17 cellular contexts compared by ENCODE assay signal in the genomic region with DNA sequence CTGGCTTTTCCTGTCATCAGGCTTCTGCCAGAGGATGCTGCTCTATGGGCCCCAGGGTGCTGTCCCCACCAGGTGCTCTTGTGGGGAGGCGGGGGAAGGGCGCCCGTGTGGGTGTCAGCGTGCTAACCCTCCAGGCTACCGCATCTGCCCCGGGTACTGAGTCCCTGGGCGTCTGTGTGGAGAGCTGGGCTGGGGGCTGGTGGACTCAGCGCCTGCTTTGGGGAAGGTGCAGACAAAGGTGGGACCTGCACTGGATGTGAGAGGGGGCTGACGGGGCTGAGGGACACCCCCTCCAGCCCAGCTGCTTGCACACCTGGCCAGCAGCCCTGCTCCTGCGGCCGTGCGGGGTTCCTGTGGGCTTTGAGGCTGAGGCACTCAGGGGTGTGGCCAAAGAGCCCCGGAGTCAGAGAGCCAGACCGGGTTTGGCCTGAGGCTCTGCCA.
DNase-seq lines count a peak whose midpoint lies in the region; ATAC-seq and TF ChIP-seq lines count a peak whose summit lies in the region.
"Had no signal": no experiment of that assay in that cellular context is flagged by ENCODE, and none has a peak within 500 bp of the region (broad histone marks: within the 10 kb centered on the region; RNA-seq: fewer than 3 reads in every experiment).

No MANE protein-coding gene starts in this region.

- no peak overlapping the region for H3K4me2 ChIP-seq in SK-N-SH

- no peaks in the 10 kb centered on the region for H3K9me3 Mint-ChIP-seq in stimulated activated naive CD8-positive, alpha-beta T cell treated with anti-CD3 and anti-CD28 coated beads, Interleukin-15, amount 100 ng/mL, for 72 hours
- no peaks in the 10 kb centered on the region for H3K9me3 Mint-ChIP-seq in endodermal cell
- H3K9me3 Mint-ChIP-seq: CD8-positive, alpha-beta memory T cell; stimulated activated naive CD8-positive, alpha-beta T cell treated with anti-CD3 and anti-CD28 coated beads, Interleukin-15, Interleukin-2, amounts not matched to agents 100 ng/mL and 50 ng/mL, for 24 hours had no signal

- no peaks in the 10 kb centered on the region for H3K36me3 ChIP-seq in endodermal cell (ENCODE audit: control insufficient read depth, insufficient read depth, low read length)
- H3K36me3 ChIP-seq in SK-N-SH (replicated peaks in 1 of 2; ENCODE audit: control insufficient read depth in 1 of 2, insufficient read depth in 2 of 2, low read length in 1 of 2): no peaks in the 10 kb centered on the region
- H3K36me3 ChIP-seq in vagina: no peaks in the 10 kb centered on the region

- intact Hi-C loops in vagina (cut with DNase I): no loop called here

- H3K4me1 Mint-ChIP-seq in stimulated activated naive CD8-positive, alpha-beta T cell treated with anti-CD3 and anti-CD28 coated beads, Interleukin-15, amount 100 ng/mL, for 72 hours: peaks cover 6% of the 10 kb centered on the region
- H3K4me1 Mint-ChIP-seq in endodermal cell: peaks cover 3% of the 10 kb centered on the region
- H3K4me1 Mint-ChIP-seq: CD8-positive, alpha-beta memory T cell had no signal

- TF ChIP-seq CTCF in endodermal cell (conservative IDR thresholded peaks at IDR 0.05) (no peak), SK-N-SH (IDR thresholded peaks at IDR 0.05) (no peak), vagina (IDR thresholded peaks at IDR 0.05) (no peak)

- no peaks in the 10 kb centered on the region for H3F3A ChIP-seq in SK-N-SH (replicated peaks; ENCODE audit: insufficient read depth)

- H3K9ac ChIP-seq in endodermal cell (ENCODE audit: extremely low read depth, low read length, poor library complexity, severe bottlenecking) (no peak overlapping the region), SK-N-SH (no peak overlapping the region)
- H3K9ac ChIP-seq: GM23248 had no signal

- H3K9me3 ChIP-seq in endodermal cell (ENCODE audit: control insufficient read depth, low read length) (no peaks in the 10 kb centered on the region), SK-N-SH (no peaks in the 10 kb centered on the region), vagina (no peaks in the 10 kb centered on the region)

- H3K79me2 ChIP-seq in SK-N-SH (ENCODE audit: insufficient read depth): no peaks in the 10 kb centered on the region

- no peak overlapping the region for H3K27ac Mint-ChIP-seq in stimulated activated naive CD8-positive, alpha-beta T cell treated with anti-CD3 and anti-CD28 coated beads, Interleukin-15, amount 100 ng/mL, for 72 hours
- no peak overlapping the region for H3K27ac Mint-ChIP-seq in endodermal cell
- H3K27ac Mint-ChIP-seq: stimulated activated naive CD8-positive, alpha-beta T cell treated with anti-CD3 and anti-CD28 coated beads, Interleukin-15, Interleukin-2, amounts not matched to agents 100 ng/mL and 50 ng/mL, for 24 hours; T-helper 17 cell had no signal

- H3K27ac ChIP-seq in endodermal cell (ENCODE audit: low read depth, low read length) (no peak overlapping the region), SK-N-SH (ENCODE audit: low read depth in 2 of 2, low read length in 1 of 2) (no peak overlapping the region), vagina (no peak overlapping the region)
- H3K27ac ChIP-seq: GM23248 had no signal

- CTCF ChIA-PET in SK-N-SH (lab: Yijun Ruan, JAX): interaction anchor here (0.7 to 3.8 kb wide), 5 partner anchors 10 to 48 kb away, joined by 3 to 27 read pairs (median 4); no protein-coding TSS in a partner anchor

- no peak for TF ChIP-seq RAD21 in SK-N-SH (IDR thresholded peaks at IDR 0.05; ENCODE audit: low read length)

- POLR2A ChIA-PET in SK-N-SH (lab: Yijun Ruan, JAX): no interaction called here

- H3K4me3 Mint-ChIP-seq in stimulated activated naive CD8-positive, alpha-beta T cell treated with anti-CD3 and anti-CD28 coated beads, Interleukin-15, amount 100 ng/mL, for 72 hours: peak overlapping the region in 1 of 2 donors; percentile 33
- H3K4me3 Mint-ChIP-seq in endodermal cell: no peak overlapping the region
- H3K4me3 Mint-ChIP-seq: CD8-positive, alpha-beta memory T cell; stimulated activated naive CD8-positive, alpha-beta T cell treated with anti-CD3 and anti-CD28 coated beads, Interleukin-15, Interleukin-2, amounts not matched to agents 100 ng/mL and 50 ng/mL, for 24 hours; T-helper 17 cell had no signal

- TF ChIP-seq EP300 in SK-N-SH (IDR thresholded peaks at IDR 0.05; ENCODE audit: borderline replicate concordance in 1 of 2, low read depth in 1 of 2, low read length in 1 of 2): no peak

- no peak for TF ChIP-seq POLR2A in vagina (IDR thresholded peaks at IDR 0.05)

- WGBS in endodermal cell (ENCODE audit: insufficient coverage in 1 of 2, insufficient read length in 1 of 2), 2 experiments: 47 to 75% methylated on average over 3 to 14 of the region's 14 CpGs
- WGBS in SK-N-SH (ENCODE audit: low lambda C conversion rate): 55% methylated on average over 12 of the region's 14 CpGs

- H3K4me1 ChIP-seq in endodermal cell (ENCODE audit: control insufficient read depth, insufficient read depth, low read length) (no peaks in the 10 kb centered on the region), SK-N-SH (ENCODE audit: control insufficient read depth in 1 of 2, insufficient read depth in 2 of 2, low read depth in 1 of 2, low read length in 1 of 2) (peaks cover 0 to 49% of the 10 kb centered on the region in 2 experiments; a peak in 3 of 4 replicates), vagina (no peaks in the 10 kb centered on the region)

- ATAC-seq in stimulated activated naive CD8-positive, alpha-beta T cell treated with anti-CD3 and anti-CD28 coated beads, Interleukin-15, amount 100 ng/mL, for 72 hours: peak; percentile 24
- ATAC-seq in stimulated activated naive CD8-positive, alpha-beta T cell treated with anti-CD3 and anti-CD28 coated beads, Interleukin-15, Interleukin-2, amounts not matched to agents 100 U/mL and 50 U/mL, for 24 hours: no peak
- ATAC-seq in HG03460 (IDR thresholded peaks at IDR 0.05; ENCODE audit: unreplicated experiment): peak; percentile 56
- no peak for ATAC-seq in HG02885 (IDR thresholded peaks at IDR 0.05; ENCODE audit: poor library complexity, unreplicated experiment)
- no peak for ATAC-seq in HG03439 (IDR thresholded peaks at IDR 0.05; ENCODE audit: unreplicated experiment)
- ATAC-seq: Right ventricle myocardium inferior, T-helper 17 cell had no signal

- no peak for DNase-seq in stimulated activated naive CD8-positive, alpha-beta T cell treated with anti-CD3 and anti-CD28 coated beads, Interleukin-15, amount 100 ng/mL, for 72 hours
- DNase-seq in stimulated activated naive CD8-positive, alpha-beta T cell treated with anti-CD3 and anti-CD28 coated beads, Interleukin-15, Interleukin-2, amounts not matched to agents 100 U/mL and 50 U/mL, for 24 hours: no peak
- DNase-seq in endodermal cell: peak; percentile 66
- DNase-seq in SK-N-SH: no peak
- DNase-seq in vagina (ENCODE audit: extremely low spot score in 2 of 2): no peak
- DNase-seq: amniotic stem cell; CD8-positive, alpha-beta memory T cell; GM23248; kidney glomerular epithelial cell; NCI-H146; retina; T-helper 17 cell had no signal

- no peaks in the 10 kb centered on the region for H3K36me3 Mint-ChIP-seq in endodermal cell (ENCODE audit: low read depth)
- H3K36me3 Mint-ChIP-seq: CD8-positive, alpha-beta memory T cell had no signal

- no peaks in the 10 kb centered on the region for H3K9me2 ChIP-seq in SK-N-SH

- H2AFZ ChIP-seq in SK-N-SH (ENCODE audit: low read depth): no peak overlapping the region
- H2AFZ ChIP-seq: GM23248 had no signal

- H3K27me3 ChIP-seq in endodermal cell (ENCODE audit: control insufficient read depth, insufficient read depth, low read length, poor library complexity, severe bottlenecking) (peaks cover 16% of the 10 kb centered on the region), SK-N-SH (ENCODE audit: insufficient read depth) (peaks cover 15% of the 10 kb centered on the region), vagina (no peaks in the 10 kb centered on the region)

- no peaks in the 10 kb centered on the region for H4K20me1 ChIP-seq in SK-N-SH (ENCODE audit: insufficient read depth)

- H3K4me3 ChIP-seq in endodermal cell (ENCODE audit: low read length) (no peak overlapping the region), SK-N-SH (ENCODE audit: low read depth in 2 of 2, low read length in 1 of 2) (no peak overlapping the region), vagina (no peak overlapping the region)
- H3K4me3 ChIP-seq: GM23248 had no signal

- H3K27me3 Mint-ChIP-seq in stimulated activated naive CD8-positive, alpha-beta T cell treated with anti-CD3 and anti-CD28 coated beads, Interleukin-15, amount 100 ng/mL, for 72 hours: peaks cover 84% of the 10 kb centered on the region
- H3K27me3 Mint-ChIP-seq in endodermal cell (ENCODE audit: insufficient read depth): peaks cover 20% of the 10 kb centered on the region

TF ChIP-seq in SK-N-SH, 30 proteins besides CTCF, POLR2A, EP300 and RAD21 (continues in another document):
- no peak for TF ChIP-seq ELF1 (IDR thresholded peaks at IDR 0.05)
- no peak for TF ChIP-seq POLR2AphosphoS5 (IDR thresholded peaks at IDR 0.05; ENCODE audit: low read depth, low read length)
- TF ChIP-seq, protein P1, sequence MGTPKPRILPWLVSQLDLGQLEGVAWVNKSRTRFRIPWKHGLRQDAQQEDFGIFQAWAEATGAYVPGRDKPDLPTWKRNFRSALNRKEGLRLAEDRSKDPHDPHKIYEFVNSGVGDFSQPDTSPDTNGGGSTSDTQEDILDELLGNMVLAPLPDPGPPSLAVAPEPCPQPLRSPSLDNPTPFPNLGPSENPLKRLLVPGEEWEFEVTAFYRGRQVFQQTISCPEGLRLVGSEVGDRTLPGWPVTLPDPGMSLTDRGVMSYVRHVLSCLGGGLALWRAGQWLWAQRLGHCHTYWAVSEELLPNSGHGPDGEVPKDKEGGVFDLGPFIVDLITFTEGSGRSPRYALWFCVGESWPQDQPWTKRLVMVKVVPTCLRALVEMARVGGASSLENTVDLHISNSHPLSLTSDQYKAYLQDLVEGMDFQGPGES (IDR thresholded peaks at IDR 0.05; ENCODE audit: low read depth, low read length): no peak
- TF ChIP-seq, protein P2, sequence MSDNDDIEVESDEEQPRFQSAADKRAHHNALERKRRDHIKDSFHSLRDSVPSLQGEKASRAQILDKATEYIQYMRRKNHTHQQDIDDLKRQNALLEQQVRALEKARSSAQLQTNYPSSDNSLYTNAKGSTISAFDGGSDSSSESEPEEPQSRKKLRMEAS (IDR thresholded peaks at IDR 0.05; ENCODE audit: low read depth): no peak
- TF ChIP-seq MXI1 (IDR thresholded peaks at IDR 0.05; ENCODE audit: low read depth, low read length): no peak

Comparison
In these comparisons a context has a peak if more than half of its experiments do, and no peak if none do; other contexts are left out.
1. ATAC-seq: peak in stimulated activated naive CD8-positive, alpha-beta T cell treated with anti-CD3 and anti-CD28 coated beads, Interleukin-15, amount 100 ng/mL, for 72 hours (single experiment) and HG03460 (single experiment); none in stimulated activated naive CD8-positive, alpha-beta T cell treated with anti-CD3 and anti-CD28 coated beads, Interleukin-15, Interleukin-2, amounts not matched to agents 100 U/mL and 50 U/mL, for 24 hours (single experiment), HG02885 (single experiment) and HG03439 (single experiment).